Comparison of ENCODE assay signal across 1 cellular context in the genomic region with DNA sequence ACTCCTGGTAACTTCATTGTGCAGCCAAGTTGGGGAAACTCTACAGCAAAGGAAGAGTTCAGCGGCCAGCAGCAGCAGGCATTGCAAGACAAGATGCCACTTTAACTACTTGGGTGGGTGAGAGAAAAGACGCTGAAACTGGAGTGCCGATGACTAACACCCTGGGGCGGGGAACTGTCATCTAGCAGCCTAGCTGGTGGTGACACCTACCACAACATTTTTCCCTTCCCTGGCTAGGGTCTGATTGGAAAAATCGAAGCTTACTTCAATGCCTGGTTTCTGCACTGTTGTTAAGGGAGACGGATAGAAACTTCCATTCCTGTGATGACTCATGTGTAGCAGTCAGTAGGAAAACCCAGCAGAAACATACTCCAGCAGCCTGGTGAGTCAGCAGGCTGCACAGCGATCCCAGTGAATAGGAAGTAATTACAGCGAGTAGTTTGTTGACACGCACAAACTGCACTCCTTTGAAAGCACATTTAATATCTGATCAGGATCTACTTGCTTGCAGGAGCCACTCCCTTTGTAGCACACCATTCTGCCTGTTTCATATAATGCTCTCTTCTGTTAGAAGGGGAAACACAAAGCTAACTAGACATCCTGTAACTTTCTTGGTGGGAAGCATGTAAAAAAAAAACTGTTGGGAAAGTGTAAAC.
A peak's percentile ranks its signal among the peaks of the same experiment; 100 is the strongest.
TF ChIP-seq lines count a peak whose summit lies in the region.

No MANE protein-coding gene starts in this region.

TF ChIP-seq in HepG2, 621 proteins besides CTCF, POLR2A, EP300 and RAD21 (continued from another document and continues in another):
- TF ChIP-seq, protein P1, sequence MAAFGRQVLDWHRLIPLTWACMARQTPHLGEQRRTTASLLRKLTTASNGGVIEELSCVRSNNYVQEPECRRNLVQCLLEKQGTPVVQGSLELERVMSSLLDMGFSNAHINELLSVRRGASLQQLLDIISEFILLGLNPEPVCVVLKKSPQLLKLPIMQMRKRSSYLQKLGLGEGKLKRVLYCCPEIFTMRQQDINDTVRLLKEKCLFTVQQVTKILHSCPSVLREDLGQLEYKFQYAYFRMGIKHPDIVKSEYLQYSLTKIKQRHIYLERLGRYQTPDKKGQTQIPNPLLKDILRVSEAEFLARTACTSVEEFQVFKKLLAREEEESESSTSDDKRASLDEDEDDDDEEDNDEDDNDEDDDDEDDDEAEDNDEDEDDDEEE (CRISPR knock-in tag; IDR thresholded peaks at IDR 0.05), result no peak
- no peak for TF ChIP-seq MATR3 (CRISPR knock-in tag; IDR thresholded peaks at IDR 0.05)
- no peak for TF ChIP-seq ISX (CRISPR knock-in tag; conservative IDR thresholded peaks at IDR 0.05)
- no peak for TF ChIP-seq GTF3A (CRISPR knock-in tag; conservative IDR thresholded peaks at IDR 0.05)
- peak; percentile 53; the same call in 1 of the 2 replicates for TF ChIP-seq MIER3 (CRISPR knock-in tag; IDR thresholded peaks at IDR 0.05; ENCODE audit: borderline replicate concordance)
- TF ChIP-seq SATB2 (CRISPR knock-in tag; IDR thresholded peaks at IDR 0.05), result no peak
- TF ChIP-seq JARID2 (CRISPR knock-in tag; IDR thresholded peaks at IDR 0.05; ENCODE audit: insufficient replicate concordance), result no peak
- TF ChIP-seq ZNF878 (CRISPR knock-in tag; IDR thresholded peaks at IDR 0.05), result peak; percentile 67; the same call in 1 of the 2 replicates
- no peak for TF ChIP-seq ZNF768 (CRISPR knock-in tag; IDR thresholded peaks at IDR 0.05)
- peak; percentile 89; the same call in 1 of the 2 replicates for TF ChIP-seq JUNB (CRISPR knock-in tag; IDR thresholded peaks at IDR 0.05; ENCODE audit: borderline replicate concordance)
- no peak for TF ChIP-seq PLRG1 (conservative IDR thresholded peaks at IDR 0.05)
- TF ChIP-seq, protein P2, sequence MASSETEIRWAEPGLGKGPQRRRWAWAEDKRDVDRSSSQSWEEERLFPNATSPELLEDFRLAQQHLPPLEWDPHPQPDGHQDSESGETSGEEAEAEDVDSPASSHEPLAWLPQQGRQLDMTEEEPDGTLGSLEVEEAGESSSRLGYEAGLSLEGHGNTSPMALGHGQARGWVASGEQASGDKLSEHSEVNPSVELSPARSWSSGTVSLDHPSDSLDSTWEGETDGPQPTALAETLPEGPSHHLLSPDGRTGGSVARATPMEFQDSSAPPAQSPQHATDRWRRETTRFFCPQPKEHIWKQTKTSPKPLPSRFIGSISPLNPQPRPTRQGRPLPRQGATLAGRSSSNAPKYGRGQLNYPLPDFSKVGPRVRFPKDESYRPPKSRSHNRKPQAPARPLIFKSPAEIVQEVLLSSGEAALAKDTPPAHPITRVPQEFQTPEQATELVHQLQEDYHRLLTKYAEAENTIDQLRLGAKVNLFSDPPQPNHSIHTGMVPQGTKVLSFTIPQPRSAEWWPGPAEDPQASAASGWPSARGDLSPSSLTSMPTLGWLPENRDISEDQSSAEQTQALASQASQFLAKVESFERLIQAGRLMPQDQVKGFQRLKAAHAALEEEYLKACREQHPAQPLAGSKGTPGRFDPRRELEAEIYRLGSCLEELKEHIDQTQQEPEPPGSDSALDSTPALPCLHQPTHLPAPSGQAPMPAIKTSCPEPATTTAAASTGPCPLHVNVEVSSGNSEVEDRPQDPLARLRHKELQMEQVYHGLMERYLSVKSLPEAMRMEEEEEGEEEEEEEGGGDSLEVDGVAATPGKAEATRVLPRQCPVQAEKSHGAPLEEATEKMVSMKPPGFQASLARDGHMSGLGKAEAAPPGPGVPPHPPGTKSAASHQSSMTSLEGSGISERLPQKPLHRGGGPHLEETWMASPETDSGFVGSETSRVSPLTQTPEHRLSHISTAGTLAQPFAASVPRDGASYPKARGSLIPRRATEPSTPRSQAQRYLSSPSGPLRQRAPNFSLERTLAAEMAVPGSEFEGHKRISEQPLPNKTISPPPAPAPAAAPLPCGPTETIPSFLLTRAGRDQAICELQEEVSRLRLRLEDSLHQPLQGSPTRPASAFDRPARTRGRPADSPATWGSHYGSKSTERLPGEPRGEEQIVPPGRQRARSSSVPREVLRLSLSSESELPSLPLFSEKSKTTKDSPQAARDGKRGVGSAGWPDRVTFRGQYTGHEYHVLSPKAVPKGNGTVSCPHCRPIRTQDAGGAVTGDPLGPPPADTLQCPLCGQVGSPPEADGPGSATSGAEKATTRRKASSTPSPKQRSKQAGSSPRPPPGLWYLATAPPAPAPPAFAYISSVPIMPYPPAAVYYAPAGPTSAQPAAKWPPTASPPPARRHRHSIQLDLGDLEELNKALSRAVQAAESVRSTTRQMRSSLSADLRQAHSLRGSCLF (CRISPR knock-in tag; IDR thresholded peaks at IDR 0.05; ENCODE audit: borderline replicate concordance), result no peak
- no peak for TF ChIP-seq ZNF230 (CRISPR knock-in tag; IDR thresholded peaks at IDR 0.05)
- TF ChIP-seq ZNF251 (CRISPR knock-in tag; IDR thresholded peaks at IDR 0.05), result no peak
- TF ChIP-seq, protein P3, sequence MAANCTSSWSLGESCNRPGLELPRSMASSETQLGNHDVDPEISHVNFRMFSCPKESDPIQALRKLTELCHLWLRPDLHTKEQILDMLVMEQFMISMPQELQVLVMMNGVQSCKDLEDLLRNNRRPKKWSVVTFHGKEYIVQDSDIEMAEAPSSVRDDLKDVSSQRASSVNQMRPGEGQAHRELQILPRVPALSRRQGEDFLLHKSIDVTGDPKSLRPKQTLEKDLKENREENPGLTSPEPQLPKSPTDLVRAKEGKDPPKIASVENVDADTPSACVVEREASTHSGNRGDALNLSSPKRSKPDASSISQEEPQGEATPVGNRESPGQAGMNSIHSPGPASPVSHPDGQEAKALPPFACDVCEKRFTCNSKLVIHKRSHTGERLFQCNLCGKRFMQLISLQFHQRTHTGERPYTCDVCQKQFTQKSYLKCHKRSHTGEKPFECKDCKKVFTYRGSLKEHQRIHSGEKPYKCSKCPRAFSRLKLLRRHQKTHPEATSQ (CRISPR knock-in tag; IDR thresholded peaks at IDR 0.05; ENCODE audit: borderline replicate concordance), result no peak
- TF ChIP-seq ZNF549 (CRISPR knock-in tag; IDR thresholded peaks at IDR 0.05), result no peak
- TF ChIP-seq ZMYM4 (CRISPR knock-in tag; IDR thresholded peaks at IDR 0.05), result peak; percentile 57; the same call in 1 of the 2 replicates
- no peak; the same call in 1 of the 2 replicates for TF ChIP-seq SMC3 (IDR thresholded peaks at IDR 0.05; ENCODE audit: low read length)
- TF ChIP-seq SALL2 (CRISPR knock-in tag; IDR thresholded peaks at IDR 0.05), result 0 out of 2 replicates have a peak, but pooled peaks have one; percentile 22
- TF ChIP-seq, protein P4, sequence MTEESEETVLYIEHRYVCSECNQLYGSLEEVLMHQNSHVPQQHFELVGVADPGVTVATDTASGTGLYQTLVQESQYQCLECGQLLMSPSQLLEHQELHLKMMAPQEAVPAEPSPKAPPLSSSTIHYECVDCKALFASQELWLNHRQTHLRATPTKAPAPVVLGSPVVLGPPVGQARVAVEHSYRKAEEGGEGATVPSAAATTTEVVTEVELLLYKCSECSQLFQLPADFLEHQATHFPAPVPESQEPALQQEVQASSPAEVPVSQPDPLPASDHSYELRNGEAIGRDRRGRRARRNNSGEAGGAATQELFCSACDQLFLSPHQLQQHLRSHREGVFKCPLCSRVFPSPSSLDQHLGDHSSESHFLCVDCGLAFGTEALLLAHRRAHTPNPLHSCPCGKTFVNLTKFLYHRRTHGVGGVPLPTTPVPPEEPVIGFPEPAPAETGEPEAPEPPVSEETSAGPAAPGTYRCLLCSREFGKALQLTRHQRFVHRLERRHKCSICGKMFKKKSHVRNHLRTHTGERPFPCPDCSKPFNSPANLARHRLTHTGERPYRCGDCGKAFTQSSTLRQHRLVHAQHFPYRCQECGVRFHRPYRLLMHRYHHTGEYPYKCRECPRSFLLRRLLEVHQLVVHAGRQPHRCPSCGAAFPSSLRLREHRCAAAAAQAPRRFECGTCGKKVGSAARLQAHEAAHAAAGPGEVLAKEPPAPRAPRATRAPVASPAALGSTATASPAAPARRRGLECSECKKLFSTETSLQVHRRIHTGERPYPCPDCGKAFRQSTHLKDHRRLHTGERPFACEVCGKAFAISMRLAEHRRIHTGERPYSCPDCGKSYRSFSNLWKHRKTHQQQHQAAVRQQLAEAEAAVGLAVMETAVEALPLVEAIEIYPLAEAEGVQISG (CRISPR knock-in tag; IDR thresholded peaks at IDR 0.05), result no peak
- TF ChIP-seq, protein P5, sequence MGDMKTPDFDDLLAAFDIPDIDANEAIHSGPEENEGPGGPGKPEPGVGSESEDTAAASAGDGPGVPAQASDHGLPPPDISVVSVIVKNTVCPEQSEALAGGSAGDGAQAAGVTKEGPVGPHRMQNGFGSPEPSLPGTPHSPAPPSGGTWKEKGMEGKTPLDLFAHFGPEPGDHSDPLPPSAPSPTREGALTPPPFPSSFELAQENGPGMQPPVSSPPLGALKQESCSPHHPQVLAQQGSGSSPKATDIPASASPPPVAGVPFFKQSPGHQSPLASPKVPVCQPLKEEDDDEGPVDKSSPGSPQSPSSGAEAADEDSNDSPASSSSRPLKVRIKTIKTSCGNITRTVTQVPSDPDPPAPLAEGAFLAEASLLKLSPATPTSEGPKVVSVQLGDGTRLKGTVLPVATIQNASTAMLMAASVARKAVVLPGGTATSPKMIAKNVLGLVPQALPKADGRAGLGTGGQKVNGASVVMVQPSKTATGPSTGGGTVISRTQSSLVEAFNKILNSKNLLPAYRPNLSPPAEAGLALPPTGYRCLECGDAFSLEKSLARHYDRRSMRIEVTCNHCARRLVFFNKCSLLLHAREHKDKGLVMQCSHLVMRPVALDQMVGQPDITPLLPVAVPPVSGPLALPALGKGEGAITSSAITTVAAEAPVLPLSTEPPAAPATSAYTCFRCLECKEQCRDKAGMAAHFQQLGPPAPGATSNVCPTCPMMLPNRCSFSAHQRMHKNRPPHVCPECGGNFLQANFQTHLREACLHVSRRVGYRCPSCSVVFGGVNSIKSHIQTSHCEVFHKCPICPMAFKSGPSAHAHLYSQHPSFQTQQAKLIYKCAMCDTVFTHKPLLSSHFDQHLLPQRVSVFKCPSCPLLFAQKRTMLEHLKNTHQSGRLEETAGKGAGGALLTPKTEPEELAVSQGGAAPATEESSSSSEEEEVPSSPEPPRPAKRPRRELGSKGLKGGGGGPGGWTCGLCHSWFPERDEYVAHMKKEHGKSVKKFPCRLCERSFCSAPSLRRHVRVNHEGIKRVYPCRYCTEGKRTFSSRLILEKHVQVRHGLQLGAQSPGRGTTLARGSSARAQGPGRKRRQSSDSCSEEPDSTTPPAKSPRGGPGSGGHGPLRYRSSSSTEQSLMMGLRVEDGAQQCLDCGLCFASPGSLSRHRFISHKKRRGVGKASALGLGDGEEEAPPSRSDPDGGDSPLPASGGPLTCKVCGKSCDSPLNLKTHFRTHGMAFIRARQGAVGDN (CRISPR knock-in tag; IDR thresholded peaks at IDR 0.05), result no peak
- no peak for TF ChIP-seq REPIN1 (CRISPR knock-in tag; IDR thresholded peaks at IDR 0.05; ENCODE audit: borderline replicate concordance, low read depth)
- TF ChIP-seq HHEX (CRISPR knock-in tag; IDR thresholded peaks at IDR 0.05), result peak; percentile 71
- no peak for TF ChIP-seq STAT5B (CRISPR knock-in tag; IDR thresholded peaks at IDR 0.05)
- TF ChIP-seq, protein P6, sequence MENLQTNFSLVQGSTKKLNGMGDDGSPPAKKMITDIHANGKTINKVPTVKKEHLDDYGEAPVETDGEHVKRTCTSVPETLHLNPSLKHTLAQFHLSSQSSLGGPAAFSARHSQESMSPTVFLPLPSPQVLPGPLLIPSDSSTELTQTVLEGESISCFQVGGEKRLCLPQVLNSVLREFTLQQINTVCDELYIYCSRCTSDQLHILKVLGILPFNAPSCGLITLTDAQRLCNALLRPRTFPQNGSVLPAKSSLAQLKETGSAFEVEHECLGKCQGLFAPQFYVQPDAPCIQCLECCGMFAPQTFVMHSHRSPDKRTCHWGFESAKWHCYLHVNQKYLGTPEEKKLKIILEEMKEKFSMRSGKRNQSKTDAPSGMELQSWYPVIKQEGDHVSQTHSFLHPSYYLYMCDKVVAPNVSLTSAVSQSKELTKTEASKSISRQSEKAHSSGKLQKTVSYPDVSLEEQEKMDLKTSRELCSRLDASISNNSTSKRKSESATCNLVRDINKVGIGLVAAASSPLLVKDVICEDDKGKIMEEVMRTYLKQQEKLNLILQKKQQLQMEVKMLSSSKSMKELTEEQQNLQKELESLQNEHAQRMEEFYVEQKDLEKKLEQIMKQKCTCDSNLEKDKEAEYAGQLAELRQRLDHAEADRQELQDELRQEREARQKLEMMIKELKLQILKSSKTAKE (CRISPR knock-in tag; IDR thresholded peaks at IDR 0.05; ENCODE audit: borderline replicate concordance), result no peak
- TF ChIP-seq MZF1 (CRISPR knock-in tag; IDR thresholded peaks at IDR 0.05; ENCODE audit: borderline replicate concordance), result no peak
- no peak for TF ChIP-seq ZNF30 (CRISPR knock-in tag; IDR thresholded peaks at IDR 0.05)
- TF ChIP-seq, protein P7, sequence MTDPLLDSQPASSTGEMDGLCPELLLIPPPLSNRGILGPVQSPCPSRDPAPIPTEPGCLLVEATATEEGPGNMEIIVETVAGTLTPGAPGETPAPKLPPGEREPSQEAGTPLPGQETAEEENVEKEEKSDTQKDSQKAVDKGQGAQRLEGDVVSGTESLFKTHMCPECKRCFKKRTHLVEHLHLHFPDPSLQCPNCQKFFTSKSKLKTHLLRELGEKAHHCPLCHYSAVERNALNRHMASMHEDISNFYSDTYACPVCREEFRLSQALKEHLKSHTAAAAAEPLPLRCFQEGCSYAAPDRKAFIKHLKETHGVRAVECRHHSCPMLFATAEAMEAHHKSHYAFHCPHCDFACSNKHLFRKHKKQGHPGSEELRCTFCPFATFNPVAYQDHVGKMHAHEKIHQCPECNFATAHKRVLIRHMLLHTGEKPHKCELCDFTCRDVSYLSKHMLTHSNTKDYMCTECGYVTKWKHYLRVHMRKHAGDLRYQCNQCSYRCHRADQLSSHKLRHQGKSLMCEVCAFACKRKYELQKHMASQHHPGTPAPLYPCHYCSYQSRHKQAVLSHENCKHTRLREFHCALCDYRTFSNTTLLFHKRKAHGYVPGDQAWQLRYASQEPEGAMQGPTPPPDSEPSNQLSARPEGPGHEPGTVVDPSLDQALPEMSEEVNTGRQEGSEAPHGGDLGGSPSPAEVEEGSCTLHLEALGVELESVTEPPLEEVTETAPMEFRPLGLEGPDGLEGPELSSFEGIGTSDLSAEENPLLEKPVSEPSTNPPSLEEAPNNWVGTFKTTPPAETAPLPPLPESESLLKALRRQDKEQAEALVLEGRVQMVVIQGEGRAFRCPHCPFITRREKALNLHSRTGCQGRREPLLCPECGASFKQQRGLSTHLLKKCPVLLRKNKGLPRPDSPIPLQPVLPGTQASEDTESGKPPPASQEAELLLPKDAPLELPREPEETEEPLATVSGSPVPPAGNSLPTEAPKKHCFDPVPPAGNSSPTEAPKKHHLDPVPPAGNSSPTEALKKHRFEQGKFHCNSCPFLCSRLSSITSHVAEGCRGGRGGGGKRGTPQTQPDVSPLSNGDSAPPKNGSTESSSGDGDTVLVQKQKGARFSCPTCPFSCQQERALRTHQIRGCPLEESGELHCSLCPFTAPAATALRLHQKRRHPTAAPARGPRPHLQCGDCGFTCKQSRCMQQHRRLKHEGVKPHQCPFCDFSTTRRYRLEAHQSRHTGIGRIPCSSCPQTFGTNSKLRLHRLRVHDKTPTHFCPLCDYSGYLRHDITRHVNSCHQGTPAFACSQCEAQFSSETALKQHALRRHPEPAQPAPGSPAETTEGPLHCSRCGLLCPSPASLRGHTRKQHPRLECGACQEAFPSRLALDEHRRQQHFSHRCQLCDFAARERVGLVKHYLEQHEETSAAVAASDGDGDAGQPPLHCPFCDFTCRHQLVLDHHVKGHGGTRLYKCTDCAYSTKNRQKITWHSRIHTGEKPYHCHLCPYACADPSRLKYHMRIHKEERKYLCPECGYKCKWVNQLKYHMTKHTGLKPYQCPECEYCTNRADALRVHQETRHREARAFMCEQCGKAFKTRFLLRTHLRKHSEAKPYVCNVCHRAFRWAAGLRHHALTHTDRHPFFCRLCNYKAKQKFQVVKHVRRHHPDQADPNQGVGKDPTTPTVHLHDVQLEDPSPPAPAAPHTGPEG (CRISPR knock-in tag; IDR thresholded peaks at IDR 0.05), result no peak
- 0 out of 2 replicates have a peak, but pooled peaks have one; percentile 38 for TF ChIP-seq HMG20B (CRISPR knock-in tag; conservative IDR thresholded peaks at IDR 0.05)
